14 cellular contexts compared by ENCODE assay signal in the genomic region with DNA sequence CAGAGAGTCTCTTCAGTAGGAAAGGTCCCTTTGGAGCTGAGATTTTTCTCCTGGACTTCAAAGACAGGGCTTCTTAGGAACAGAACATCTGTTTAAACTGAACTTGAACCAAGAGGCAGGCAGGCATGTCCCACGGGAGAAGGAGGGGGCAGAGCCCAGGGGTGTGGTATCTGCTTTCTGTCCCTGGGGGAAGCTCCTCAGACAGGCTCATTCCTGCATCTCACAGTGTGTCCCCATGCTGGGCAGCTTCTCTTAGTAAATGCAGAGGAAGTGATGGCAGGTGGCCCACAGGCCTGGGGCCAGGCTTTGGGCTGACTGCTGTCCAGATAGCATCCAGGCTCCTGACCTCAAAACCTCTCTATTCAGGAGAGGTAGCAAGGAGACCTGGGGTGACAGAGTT. TPM values are rescaled to one million over a fixed set of nuclear protein-coding genes. Genes with fewer than 3 reads are reported as not detected.
DNase-seq lines count a peak whose midpoint lies in the region; ATAC-seq and TF ChIP-seq lines count a peak whose summit lies in the region.
"Had no signal": no experiment of that assay in that cellular context is flagged by ENCODE, and none has a peak within 500 bp of the region (broad histone marks: within the 10 kb centered on the region; RNA-seq: fewer than 3 reads in every experiment).

No MANE protein-coding gene starts in this region.

- DNase-seq in AG10803 (ENCODE audit: low read depth) (peak; percentile 68), NCI-H446 treated with DMSO at 0.1 percent for 48 hours (lab: John Stamatoyannopoulos, UW) (peak; percentile 27), Right ventricle myocardium inferior (ENCODE audit: missing footprints) (peak; percentile 88), myocyte (ENCODE audit: low read depth) (peak; percentile 17), DMS153 (lab: John Stamatoyannopoulos, UW) (no peak), SW 1271 (lab: John Stamatoyannopoulos, UW) (no peak)
- DNase-seq: NCI-H2227 treated with DMSO at 0.1 percent for 48 hours, SHP77 had no signal

- no peak for TF ChIP-seq CTCF in AG10803 (conservative IDR thresholded peaks at IDR 0.05; ENCODE audit: low read length)

- ATAC-seq in Right ventricle myocardium inferior, result peak; percentile 93
- no peak for ATAC-seq in GM19455 (IDR thresholded peaks at IDR 0.05; ENCODE audit: unreplicated experiment)
- no peak for ATAC-seq in HG03095 (IDR thresholded peaks at IDR 0.05; ENCODE audit: unreplicated experiment)
- ATAC-seq: activated T-helper 17 cell treated with anti-CD3 and anti-CD28 coated beads, Interleukin-2, amount 50 U/mL, for 72 hours; pancreas had no signal

- no peak overlapping the region for H3K4me3 ChIP-seq in AG10803 (ENCODE audit: low read length)
- H3K4me3 ChIP-seq: pancreas, suprapubic skin had no signal

- intact Hi-C loops in Right ventricle myocardium inferior (cut with DNase I), result loop anchor here (2.0 to 5.0 kb wide), 2 partner anchors 45 to 118 kb away; no protein-coding TSS in a partner anchor

RNA-seq across cellular contexts. Expression of gene TSPAN18, which starts 47.4 kb away (rescaled TPM):
- total RNA-seq in Right ventricle myocardium inferior (115 TPM), myocyte (1.3 and 1.8 TPM in 2 replicates)
- polyA plus RNA-seq in myocyte (2012), result 2.2 TPM
- total RNA-seq: LHCN-M2 had no signal

Comparison
In these comparisons a context has a peak if more than half of its experiments do, and no peak if none do; other contexts are left out.
1. DNase-seq: peak in AG10803 (single experiment), NCI-H446 treated with DMSO at 0.1 percent for 48 hours (single experiment), Right ventricle myocardium inferior (single experiment) and myocyte (single experiment); none in DMS153 (single experiment) and SW 1271 (0 of 2).
2. RNA of gene TSPAN18, which starts 47.4 kb away (total RNA-seq): 115 TPM in Right ventricle myocardium inferior (single experiment); 1.3 to 1.8 TPM in myocyte; every median in the first group is over 10 times any median in the second.